In the genomic region with DNA sequence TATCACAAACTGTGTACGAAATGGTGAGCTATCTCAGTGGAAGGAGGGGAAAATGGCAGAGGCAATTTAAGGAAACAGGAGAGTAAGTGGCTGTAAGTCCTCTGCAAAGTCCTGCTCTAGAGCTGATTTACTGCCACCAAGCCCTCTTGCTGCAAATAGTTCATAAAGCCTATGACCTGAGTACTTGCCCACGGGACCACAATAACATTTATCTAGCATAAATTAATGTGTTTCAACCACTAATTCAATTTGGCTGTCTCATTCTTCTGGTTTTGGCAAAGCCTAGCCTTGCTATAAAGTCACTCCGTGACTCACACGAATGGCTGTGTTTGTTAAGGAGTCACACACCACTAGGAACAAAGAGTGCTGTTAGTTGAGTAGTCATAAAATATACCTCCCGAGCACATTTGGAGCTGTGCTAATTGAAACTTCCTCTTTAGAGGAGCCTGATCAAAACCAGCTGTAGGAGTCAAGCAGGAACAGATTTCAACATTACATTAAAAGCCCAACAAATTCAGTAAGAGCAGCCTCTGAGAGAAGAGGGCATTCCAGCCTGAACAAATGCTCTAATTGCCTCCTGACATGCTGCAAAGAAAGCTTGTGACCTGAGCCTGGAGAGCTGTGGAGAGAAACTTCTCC, we compare ENCODE assay signal across 8 cellular contexts.
DNase-seq lines count a peak whose midpoint lies in the region; ATAC-seq, FAIRE-seq and TF ChIP-seq lines count a peak whose summit lies in the region.

No MANE protein-coding gene starts in this region.

- no peak for FAIRE-seq in D721Med (lab: Jason Lieb, UNC)

- no peaks in the 10 kb centered on the region for H3K27me3 ChIP-seq in osteoblast (ENCODE audit: insufficient read depth, low read length)

- H3K4me1 ChIP-seq in osteoblast (ENCODE audit: insufficient read depth, low read length): peaks cover 31% of the 10 kb centered on the region

- no peaks in the 10 kb centered on the region for H3K9me3 ChIP-seq in osteoblast (ENCODE audit: low read depth, low read length)

- no peaks in the 10 kb centered on the region for H3K36me3 ChIP-seq in osteoblast (ENCODE audit: insufficient read depth, low read length)

- no peaks in the 10 kb centered on the region for H3K79me2 ChIP-seq in osteoblast (ENCODE audit: insufficient read depth, low read length)

- no peaks in the 10 kb centered on the region for H4K20me1 ChIP-seq in osteoblast (ENCODE audit: insufficient read depth, low read length)

- DNase-seq in COLO668 (lab: John Stamatoyannopoulos, UW; ENCODE audit: unreplicated experiment): peak; percentile 35
- peak; percentile 99 for DNase-seq in M059J (ENCODE audit: low read depth)
- peak; percentile 95 for DNase-seq in SK-MEL-5 (ENCODE audit: low read depth, low spot score)
- DNase-seq in fibroblast of the conjunctiva (ENCODE audit: low read depth): peak; percentile 98
- DNase-seq in osteoblast (ENCODE audit: insufficient read length, low spot score, missing footprints): peak; percentile 38
- no peak for DNase-seq in D721Med (ENCODE audit: insufficient read length, low spot score)
- DNase-seq in naive thymus-derived CD8-positive, alpha-beta T cell: no peak

- no peak for ATAC-seq in HG02610 (IDR thresholded peaks at IDR 0.05; ENCODE audit: unreplicated experiment)
- no peak for ATAC-seq in naive thymus-derived CD8-positive, alpha-beta T cell

- TF ChIP-seq CTCF in osteoblast (IDR thresholded peaks at IDR 0.05; ENCODE audit: extremely low read depth, low read depth, low read length) (no peak), D721Med (IDR thresholded peaks at IDR 0.05; ENCODE audit: insufficient read depth, missing control alignments) (no peak)

- H3K27ac Mint-ChIP-seq in naive thymus-derived CD8-positive, alpha-beta T cell: no peak overlapping the region

- no peaks in the 10 kb centered on the region for H3K27me3 Mint-ChIP-seq in naive thymus-derived CD8-positive, alpha-beta T cell

- peak overlapping the region; percentile 29 for H3K4me3 ChIP-seq in osteoblast (ENCODE audit: insufficient read depth, low read length)

- H3K4me2 ChIP-seq in osteoblast (ENCODE audit: insufficient read depth, low read length): peak overlapping the region; percentile 72

- peak overlapping the region; percentile 56 for H3K27ac ChIP-seq in osteoblast (ENCODE audit: low read depth, low read length)

- in situ Hi-C loops in SK-MEL-5 (cut with HindIII; ENCODE audit: low pct_unique_long_range_greater_than_20kb, low sequenced_read_pairs): no loop called here

- H3K36me3 Mint-ChIP-seq in naive thymus-derived CD8-positive, alpha-beta T cell: no peaks in the 10 kb centered on the region

- H2AFZ ChIP-seq in osteoblast (ENCODE audit: low read length): no peak overlapping the region

- peaks cover 0 to 13% (median 4%) of the 10 kb centered on the region in 9 donors for H3K9me3 Mint-ChIP-seq in naive thymus-derived CD8-positive, alpha-beta T cell

- H3K4me1 Mint-ChIP-seq in naive thymus-derived CD8-positive, alpha-beta T cell: peaks cover 0 to 7% (median 0%) of the 10 kb centered on the region in 4 donors

- POLR2A ChIA-PET in naive thymus-derived CD8-positive, alpha-beta T cell (lab: Charles Lee): no interaction called here

- no peak overlapping the region for H3K4me3 Mint-ChIP-seq in naive thymus-derived CD8-positive, alpha-beta T cell

Comparison
In these comparisons a context has a peak if more than half of its experiments do, and no peak if none do; other contexts are left out.
1. DNase-seq: peak in COLO668 (single experiment), M059J (single experiment), SK-MEL-5 (single experiment), fibroblast of the conjunctiva (single experiment) and osteoblast (single experiment); none in D721Med (single experiment) and naive thymus-derived CD8-positive, alpha-beta T cell (0 of 10).